8 cellular contexts compared by ENCODE assay signal in genomic region chr13:48094781-48095502, GRCh38. TPM values are rescaled to one million over a fixed set of nuclear protein-coding genes. Genes with fewer than 3 reads are reported as not detected.
DNase-seq lines count a peak whose midpoint lies in the region; ATAC-seq and TF ChIP-seq lines count a peak whose summit lies in the region.

Gene MED4 (minus strand): TSS chr13:48095104. CDS start chr13:48095078, 26 bp downstream.

- ATAC-seq in HG02571 (IDR thresholded peaks at IDR 0.05; ENCODE audit: unreplicated experiment): peak; percentile 98

- peak within 1 kb of the TSS; percentile 91 for H3K9ac ChIP-seq in SK-N-MC (ENCODE audit: insufficient read length)

- TF ChIP-seq EP300 in suprapubic skin (IDR thresholded peaks at IDR 0.05): no peak

- no peaks in the 10 kb centered on the region for H3K27me3 ChIP-seq in suprapubic skin

- 0 out of 2 replicates have a peak within 1 kb of the TSS, but pooled peaks have one; percentile 6 for H3K27ac ChIP-seq in SK-N-MC
- H3K27ac ChIP-seq in suprapubic skin: peak within 1 kb of the TSS; percentile 75

- peak; percentile 100 for TF ChIP-seq CTCF in GM10266 (IDR thresholded peaks at IDR 0.05; ENCODE audit: control insufficient read depth, insufficient read depth, low read depth, missing control alignments)
- peak; percentile 98 for TF ChIP-seq CTCF in NB4 (IDR thresholded peaks at IDR 0.05; ENCODE audit: low read depth, low read length)
- peak; percentile 98 to 99 for TF ChIP-seq CTCF in suprapubic skin (IDR thresholded peaks at IDR 0.05)

- H3K9me3 ChIP-seq in SK-N-MC (ENCODE audit: low read depth, low read length): no peaks in the 10 kb centered on the region
- H3K9me3 ChIP-seq in suprapubic skin: no peaks in the 10 kb centered on the region

- DNase-seq in GM10266 (ENCODE audit: extremely low spot score) (peak; percentile 93), NB4 (ENCODE audit: low read depth) (peak; percentile 96), SK-N-MC (ENCODE audit: low read depth, low spot score) (peak; percentile 73), globus pallidus (ENCODE audit: low spot score) (peak; percentile 90), nucleus accumbens (lab: John Stamatoyannopoulos, UW) (peak; percentile 8 to 98 (median 91)), suprapubic skin (ENCODE audit: low spot score in 2 of 2) (peak; percentile 96 to 97)
- peak; percentile 97 for DNase-seq in activated naive CD4-positive, alpha-beta T cell treated with anti-CD3 and anti-CD28 coated beads, Interleukin-2, amount 50 U/mL, for 16 hours

- peak within 1 kb of the TSS; percentile 83 for H3K4me3 ChIP-seq in NB4 (ENCODE audit: low read depth, low read length)
- H3K4me3 ChIP-seq in SK-N-MC: peak within 1 kb of the TSS; percentile 80
- H3K4me3 ChIP-seq in suprapubic skin: peak within 1 kb of the TSS; percentile 82

- 9% methylated on average over 48 of the region's 54 CpGs for WGBS in suprapubic skin

- H3K4me1 ChIP-seq in suprapubic skin: peaks cover 33% of the 10 kb centered on the region

- H3K36me3 ChIP-seq in SK-N-MC (ENCODE audit: insufficient read depth, low read length) (no peaks in the 10 kb centered on the region), suprapubic skin (no peaks in the 10 kb centered on the region)

- TF ChIP-seq POLR2A in NB4 (IDR thresholded peaks at IDR 0.05; ENCODE audit: extremely low read depth, insufficient read length): peak; percentile 98
- peak; percentile 83 to 92 for TF ChIP-seq POLR2A in suprapubic skin (IDR thresholded peaks at IDR 0.05)

RNA-seq across cellular contexts. Expression of gene MED4, which starts in this region (rescaled TPM):
- 10 to 100 TPM; 34.7 to 46.3 (median 40.6) TPM for total RNA-seq in suprapubic skin

Comparison
In these comparisons a context has a peak if more than half of its experiments do, and no peak if none do; other contexts are left out.
1. Peak in every context shown above with its lines: DNase-seq, ATAC-seq, H3K4me3 ChIP-seq and H3K27ac ChIP-seq.